ENCODE assay signal across 11 cellular contexts in the genomic region with DNA sequence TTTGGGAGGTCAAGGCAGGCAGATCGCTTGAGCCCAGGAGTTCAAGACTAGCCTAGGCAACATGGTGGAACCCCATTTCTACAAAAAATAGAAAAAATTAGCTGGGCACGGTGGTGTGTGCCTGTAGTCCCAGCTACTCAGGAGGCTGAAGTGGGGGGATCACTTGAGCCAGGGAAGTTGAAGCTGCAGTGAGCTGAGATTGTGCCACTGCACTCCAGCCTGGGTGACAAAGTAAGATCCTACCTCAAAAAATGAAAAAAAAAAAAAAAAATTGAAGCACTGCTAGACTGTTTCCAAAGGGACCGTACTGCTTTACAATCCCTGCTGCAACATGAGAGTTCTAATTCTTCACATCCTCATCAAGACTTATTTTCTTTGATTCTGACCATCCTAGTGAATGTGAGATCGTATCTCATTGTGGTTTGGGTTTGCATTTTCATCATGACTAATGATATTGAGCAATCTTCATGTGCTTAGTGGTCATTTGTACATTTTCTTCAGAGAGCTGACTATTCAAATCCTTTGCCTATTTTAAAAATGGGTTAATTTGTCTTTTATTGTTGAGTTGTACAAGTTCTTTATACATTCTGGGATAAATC. TPM values are rescaled to one million over a fixed set of nuclear protein-coding genes. Genes with fewer than 3 reads are reported as not detected.
DNase-seq lines count a peak whose midpoint lies in the region; ATAC-seq and TF ChIP-seq lines count a peak whose summit lies in the region.
"Had no signal": no experiment of that assay in that cellular context is flagged by ENCODE, and none has a peak within 500 bp of the region (broad histone marks: within the 10 kb centered on the region; RNA-seq: fewer than 3 reads in every experiment).

No MANE protein-coding gene starts in this region.

- no peaks in the 10 kb centered on the region for H3K36me3 ChIP-seq in brain microvascular endothelial cell (replicated peaks)
- H3K36me3 ChIP-seq in lower lobe of right lung = no peaks in the 10 kb centered on the region
- H3K36me3 ChIP-seq: tibial nerve had no signal

- CTCF ChIA-PET in activated CD4-positive, alpha-beta memory T cell treated with anti-CD3 and anti-CD28 coated beads, Interleukin-2, amount 10 ng/mL, durations not matched to agents 7 days and 5 days (lab: Charles Lee) = interaction anchor here (0.7 to 2.2 kb wide), 2 partner anchors 9 to 250 kb away, joined by 3 to 8 read pairs; no protein-coding TSS in a partner anchor

- H3K9me3 Mint-ChIP-seq in activated CD4-positive, alpha-beta memory T cell treated with anti-CD3 and anti-CD28 coated beads, Interleukin-2, amount 10 ng/mL, durations not matched to agents 7 days and 5 days = peaks cover 4% of the 10 kb centered on the region
- H3K9me3 Mint-ChIP-seq: dendritic cell treated with granulocyte-macrophage colony-stimulating factor and Interleukin-4, amounts not matched to agents 40 ng/mL and 50 ng/mL, for 4 days had no signal

- H3K36me3 Mint-ChIP-seq in activated CD4-positive, alpha-beta memory T cell treated with anti-CD3 and anti-CD28 coated beads, Interleukin-2, amount 10 ng/mL, durations not matched to agents 7 days and 5 days (ENCODE audit: low read depth) = peaks cover 9% of the 10 kb centered on the region

- H3K4me1 ChIP-seq in lower lobe of right lung = peaks cover 20% of the 10 kb centered on the region
- H3K4me1 ChIP-seq: tibial nerve had no signal

- no peak overlapping the region for H3K4me3 ChIP-seq in brain microvascular endothelial cell (ENCODE audit: low read depth, low read length)
- no peak overlapping the region for H3K4me3 ChIP-seq in lower lobe of right lung
- H3K4me3 ChIP-seq: lung, tibial nerve had no signal

- peaks cover 2% of the 10 kb centered on the region for H3K27me3 Mint-ChIP-seq in activated CD4-positive, alpha-beta memory T cell treated with anti-CD3 and anti-CD28 coated beads, Interleukin-2, amount 10 ng/mL, durations not matched to agents 7 days and 5 days

- H3K4me1 Mint-ChIP-seq in activated CD4-positive, alpha-beta memory T cell treated with anti-CD3 and anti-CD28 coated beads, Interleukin-2, amount 10 ng/mL, durations not matched to agents 7 days and 5 days = peaks cover 26% of the 10 kb centered on the region

- no peak for TF ChIP-seq CTCF in brain microvascular endothelial cell (IDR thresholded peaks at IDR 0.05; ENCODE audit: low read depth, low read length, missing control alignments)
- no peak for TF ChIP-seq CTCF in lower lobe of right lung (IDR thresholded peaks at IDR 0.05)

- DNase-seq in Daoy (ENCODE audit: low read depth) = peak; percentile 72
- peak; percentile 85 for DNase-seq in NCI-H226
- DNase-seq in brain microvascular endothelial cell = peak; percentile 76
- DNase-seq in lower lobe of right lung = no peak
- no peak for DNase-seq in DMS79 treated with DMSO at 0.1 percent for 48 hours (lab: John Stamatoyannopoulos, UW)
- no peak for DNase-seq in activated CD4-positive, alpha-beta memory T cell treated with anti-CD3 and anti-CD28 coated beads, Interleukin-2, amount 10 ng/mL, durations not matched to agents 7 days and 5 days
- DNase-seq in islet precursor cell = no peak

- ATAC-seq in lower lobe of right lung = peak; percentile 46 to 49
- no peak for ATAC-seq in GM19351 (IDR thresholded peaks at IDR 0.05; ENCODE audit: unreplicated experiment)

- intact Hi-C loops in lower lobe of right lung (cut with DNase I) = no loop called here

- no peak overlapping the region for H3K27ac Mint-ChIP-seq in activated CD4-positive, alpha-beta memory T cell treated with anti-CD3 and anti-CD28 coated beads, Interleukin-2, amount 10 ng/mL, durations not matched to agents 7 days and 5 days
- H3K27ac Mint-ChIP-seq: dendritic cell treated with granulocyte-macrophage colony-stimulating factor and Interleukin-4, amounts not matched to agents 40 ng/mL and 50 ng/mL, for 4 days had no signal

- H3K27me3 ChIP-seq in brain microvascular endothelial cell (replicated peaks) = no peaks in the 10 kb centered on the region
- no peaks in the 10 kb centered on the region for H3K27me3 ChIP-seq in lower lobe of right lung (ENCODE audit: low read depth)
- H3K27me3 ChIP-seq: tibial nerve had no signal

- no peaks in the 10 kb centered on the region for H3K9me3 ChIP-seq in lower lobe of right lung

- no peak overlapping the region for H3K4me3 Mint-ChIP-seq in activated CD4-positive, alpha-beta memory T cell treated with anti-CD3 and anti-CD28 coated beads, Interleukin-2, amount 10 ng/mL, durations not matched to agents 7 days and 5 days
- H3K4me3 Mint-ChIP-seq: dendritic cell treated with granulocyte-macrophage colony-stimulating factor and Interleukin-4, amounts not matched to agents 40 ng/mL and 50 ng/mL, for 4 days had no signal

- H3K27ac ChIP-seq in brain microvascular endothelial cell = no peak overlapping the region
- H3K27ac ChIP-seq in lower lobe of right lung = no peak overlapping the region
- H3K27ac ChIP-seq: tibial nerve had no signal

- in situ Hi-C loops in brain microvascular endothelial cell (cut with HindIII; ENCODE audit: low pct_ligation_motif_present, low sequenced_read_pairs) = no loop called here

- POLR2A ChIA-PET in activated CD4-positive, alpha-beta memory T cell treated with anti-CD3 and anti-CD28 coated beads, Interleukin-2, amount 10 ng/mL, durations not matched to agents 7 days and 5 days (lab: Charles Lee) = no interaction called here

RNA-seq across cellular contexts. Expression of gene CMTM8, which starts 10.8 kb away (rescaled TPM):
- 1.1 and 3.7 TPM in 2 replicates for total RNA-seq in Daoy (2014; rRNA removed; shearing (Covaris generic))
- total RNA-seq in lower lobe of right lung = 25.6 TPM
- 1 to 10 TPM; 5.7 to 6.2 TPM for total RNA-seq in activated CD4-positive, alpha-beta memory T cell treated with anti-CD3 and anti-CD28 coated beads, Interleukin-2, amount 10 ng/mL, durations not matched to agents 7 days and 5 days

Comparison
In these comparisons a context has a peak if more than half of its experiments do, and no peak if none do; other contexts are left out.
1. DNase-seq: peak in Daoy (single experiment), NCI-H226 (single experiment) and brain microvascular endothelial cell (single experiment); none in lower lobe of right lung (single experiment), DMS79 treated with DMSO at 0.1 percent for 48 hours (single experiment), activated CD4-positive, alpha-beta memory T cell treated with anti-CD3 and anti-CD28 coated beads, Interleukin-2, amount 10 ng/mL, durations not matched to agents 7 days and 5 days (single experiment) and islet precursor cell (single experiment).